In the genomic region with DNA sequence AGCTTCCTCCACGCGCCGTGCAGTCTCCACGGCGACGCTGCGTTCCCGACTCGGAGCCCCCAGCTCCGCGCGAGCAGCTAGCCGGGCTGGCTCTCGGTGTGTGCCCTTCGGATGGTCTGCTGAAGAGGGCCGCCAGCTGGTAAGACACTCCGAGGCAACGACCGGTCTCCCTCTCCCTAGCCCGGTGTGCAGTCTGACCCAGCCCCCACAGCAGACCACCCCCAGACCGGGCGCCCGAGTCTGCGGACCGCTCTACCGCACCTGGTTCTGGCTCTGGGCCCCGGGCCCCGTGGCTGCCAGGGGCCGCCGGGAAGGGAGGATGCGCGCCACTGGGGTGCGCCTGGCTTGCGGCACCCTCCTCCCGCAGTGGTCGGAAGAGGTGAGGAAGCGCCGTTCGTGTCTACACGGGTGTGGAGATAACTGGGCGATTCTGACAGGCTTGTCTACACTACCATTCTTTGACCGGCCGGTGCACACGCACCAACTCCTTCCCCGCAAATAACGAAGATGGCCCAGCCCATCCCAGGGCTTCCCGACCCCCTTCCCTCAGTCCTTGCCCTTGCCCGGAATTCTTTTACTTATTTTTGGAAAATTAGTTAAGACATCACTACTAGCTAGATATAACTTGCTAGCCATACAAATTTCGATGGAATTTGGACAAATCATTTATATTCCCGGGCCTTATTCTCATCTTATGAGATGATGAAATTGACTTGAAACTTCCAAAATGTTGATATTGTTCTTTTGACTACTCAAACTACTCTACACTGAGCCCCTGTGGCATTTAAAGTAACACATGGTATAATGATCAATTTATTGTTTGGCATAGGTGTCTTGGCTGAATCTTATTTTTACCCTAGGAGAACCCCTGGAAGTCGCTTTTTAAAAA, we compare ENCODE assay signal across 8 cellular contexts. TPM values are rescaled to one million over a fixed set of nuclear protein-coding genes. Genes with fewer than 3 reads are reported as not detected.
DNase-seq lines count a peak whose midpoint lies in the region; ATAC-seq and TF ChIP-seq lines count a peak whose summit lies in the region.

No MANE protein-coding gene starts in this region.

- peak overlapping the region; percentile 81 to 86 for H3K4me3 Mint-ChIP-seq in stimulated activated naive CD8-positive, alpha-beta T cell treated with anti-CD3 and anti-CD28 coated beads, Interleukin-15, amount 100 ng/mL, for 72 hours

- DNase-seq in lung (ENCODE audit: low spot score): no peak
- peak; percentile 61 to 63 for DNase-seq in stimulated activated naive CD8-positive, alpha-beta T cell treated with anti-CD3 and anti-CD28 coated beads, Interleukin-15, amount 100 ng/mL, for 72 hours
- no peak for DNase-seq in 8988T

- H3K4me1 Mint-ChIP-seq in stimulated activated naive CD8-positive, alpha-beta T cell treated with anti-CD3 and anti-CD28 coated beads, Interleukin-15, amount 100 ng/mL, for 72 hours: peaks cover 8% of the 10 kb centered on the region

- peaks cover 2 to 6% of the 10 kb centered on the region in 2 donors for H3K4me1 ChIP-seq in lung (ENCODE audit: control insufficient read depth in 2 of 2, insufficient read depth in 2 of 2, low read length in 2 of 2)

- no peaks in the 10 kb centered on the region for H3K9me3 Mint-ChIP-seq in stimulated activated naive CD8-positive, alpha-beta T cell treated with anti-CD3 and anti-CD28 coated beads, Interleukin-15, amount 100 ng/mL, for 72 hours

- H3K4me3 ChIP-seq in lung: peak overlapping the region; percentile 73

- no peaks in the 10 kb centered on the region for H3K36me3 ChIP-seq in lung (ENCODE audit: control insufficient read depth in 2 of 2, insufficient read depth in 2 of 2, low read length in 2 of 2)

- peak; percentile 12 for ATAC-seq in GM19043 (IDR thresholded peaks at IDR 0.05; ENCODE audit: low read depth, unreplicated experiment)
- peak; percentile 35 for ATAC-seq in HG03175 (IDR thresholded peaks at IDR 0.05; ENCODE audit: unreplicated experiment)
- peak; percentile 71 for ATAC-seq in SK-N-SH treated with all-trans-retinoic acid at 6 μM for 48 hours
- peak; percentile 12 for ATAC-seq in lung (ENCODE audit: insufficient read depth, low FRiP score)
- peak; percentile 75 for ATAC-seq in stimulated activated naive CD8-positive, alpha-beta T cell treated with anti-CD3 and anti-CD28 coated beads, Interleukin-15, amount 100 ng/mL, for 72 hours

- H3K27me3 ChIP-seq in lung (ENCODE audit: control insufficient read depth, insufficient read depth): no peaks in the 10 kb centered on the region

- TF ChIP-seq CTCF in C4-2B (conservative IDR thresholded peaks at IDR 0.05) (no peak), lung (IDR thresholded peaks at IDR 0.05; ENCODE audit: control extremely low read depth, extremely low read depth) (no peak)

- peak overlapping the region; percentile 96 to 97 for H3K27ac Mint-ChIP-seq in stimulated activated naive CD8-positive, alpha-beta T cell treated with anti-CD3 and anti-CD28 coated beads, Interleukin-15, amount 100 ng/mL, for 72 hours

- 2 to 4% methylated on average over 42 to 51 of the region's 51 CpGs for WGBS in lung, 2 donors

- H3K27ac ChIP-seq in C4-2B (peak overlapping the region; percentile 89), cingulate gyrus (ENCODE audit: low read depth, low read length) (peak overlapping the region; percentile 29), lung (ENCODE audit: low read depth in 1 of 2, low read length in 1 of 2) (peak overlapping the region; percentile 26 to 95)

- H3K9me3 ChIP-seq in lung (ENCODE audit: control insufficient read depth in 2 of 2, insufficient read depth in 1 of 2, low read length in 1 of 2): no peaks in the 10 kb centered on the region

- H3K27me3 Mint-ChIP-seq in stimulated activated naive CD8-positive, alpha-beta T cell treated with anti-CD3 and anti-CD28 coated beads, Interleukin-15, amount 100 ng/mL, for 72 hours: peaks cover 32% of the 10 kb centered on the region

TF ChIP-seq in SK-N-SH treated with all-trans-retinoic acid at 6 μM for 48 hours, 23 proteins besides CTCF, POLR2A, EP300 and RAD21:
- TF ChIP-seq GLIS3 (CRISPR knock-in tag; IDR thresholded peaks at IDR 0.05): no peak
- TF ChIP-seq PPARA (CRISPR knock-in tag; IDR thresholded peaks at IDR 0.05; ENCODE audit: borderline replicate concordance): no peak

RNA-seq across cellular contexts. Expression of a gene that starts 1.1 kb away (rescaled TPM):
- 10 to 100 TPM in 1 of 2 donors, 1 to 10 TPM in 1; 5.6 to 17.0 TPM for total RNA-seq in lung
- polyA plus RNA-seq in lung: 10 to 100 TPM in 1 of 2 donors, 1 to 10 TPM in 1; 4.6 to 34.9 TPM

RNA-seq across cellular contexts. Expression of a gene that starts 45.4 kb away (rescaled TPM):
- 1 to 10 TPM in 1 of 2 donors, under 1 TPM in 1; 0.80 to 1.4 TPM for total RNA-seq in lung
- under 1 TPM; 0.08 to 0.22 TPM for polyA plus RNA-seq in lung

RNA-seq across cellular contexts. Expression of a gene that starts 56.2 kb away (rescaled TPM):
- 1 to 10 TPM; 4.2 to 5.2 TPM for total RNA-seq in lung
- 1 to 10 TPM in 1 of 2 donors, under 1 TPM in 1; 0.45 to 1.6 TPM for polyA plus RNA-seq in lung

Comparison
In these comparisons a context has a peak if more than half of its experiments do, and no peak if none do; other contexts are left out.
1. H3K27ac ChIP-seq: peak in every context shown above with its lines; median percentile 89 in C4-2B; 60 in lung; 29 in cingulate gyrus.
2. ATAC-seq: peak in every context shown above with its lines; median percentile 75 in stimulated activated naive CD8-positive, alpha-beta T cell treated with anti-CD3 and anti-CD28 coated beads, Interleukin-15, amount 100 ng/mL, for 72 hours; 71 in SK-N-SH treated with all-trans-retinoic acid at 6 μM for 48 hours; 35 in HG03175; 12 in GM19043; 12 in lung.
3. DNase-seq: peak in stimulated activated naive CD8-positive, alpha-beta T cell treated with anti-CD3 and anti-CD28 coated beads, Interleukin-15, amount 100 ng/mL, for 72 hours (2 of 2); none in lung (single experiment) and 8988T (single experiment).